In the genomic region with DNA sequence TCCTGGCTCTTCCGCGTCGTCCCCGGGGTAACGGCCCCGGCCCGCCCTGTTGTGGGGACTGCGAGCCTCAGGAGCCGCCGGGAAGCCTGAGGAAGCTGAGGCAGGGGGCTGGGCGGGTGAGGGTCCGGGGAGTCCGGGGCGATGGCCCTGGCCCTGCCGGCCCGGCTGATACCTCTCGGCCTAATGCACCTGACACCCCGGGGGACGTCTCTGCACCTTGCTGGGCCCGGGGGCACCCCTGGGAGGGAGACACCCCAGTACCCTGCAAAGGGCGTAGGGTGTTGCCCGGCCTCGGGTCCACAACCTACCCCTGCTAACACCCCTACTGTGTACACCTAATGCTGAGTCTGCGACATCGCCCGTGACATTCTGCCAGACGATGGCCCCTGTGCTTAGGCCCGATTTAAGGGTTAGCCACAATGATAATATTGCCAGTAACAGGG, we compare ENCODE assay signal across 8 cellular contexts. TPM values are rescaled to one million over a fixed set of nuclear protein-coding genes. Genes with fewer than 3 reads are reported as not detected.
DNase-seq lines count a peak whose midpoint lies in the region; ATAC-seq, FAIRE-seq and TF ChIP-seq lines count a peak whose summit lies in the region.

No MANE protein-coding gene starts in this region.

- peak overlapping the region; percentile 82 to 89 for H3K4me3 ChIP-seq in kidney (ENCODE audit: low read length in 2 of 2)
- H3K4me3 ChIP-seq in testis, result peak overlapping the region; percentile 81 to 96

- H3K27ac Mint-ChIP-seq in activated naive CD8-positive, alpha-beta T cell, result peak overlapping the region; percentile 68

- H3K4me1 Mint-ChIP-seq in activated naive CD8-positive, alpha-beta T cell (ENCODE audit: low read depth), result peaks cover 15% of the 10 kb centered on the region

- intact Hi-C loops in kidney (cut with DNase I) (no loop called here), testis (cut with DNase I; ENCODE audit: low total_unique reads) (no loop called here)

- H3K9ac ChIP-seq in kidney (ENCODE audit: low read length in 2 of 2), result peak overlapping the region; percentile 49 to 71

- no peaks in the 10 kb centered on the region for H3K9me3 Mint-ChIP-seq in activated naive CD8-positive, alpha-beta T cell (ENCODE audit: low read depth)

- no peak for TF ChIP-seq CTCF in kidney (IDR thresholded peaks at IDR 0.05; ENCODE audit: borderline replicate concordance, extremely low read depth, insufficient read depth)
- no peak for TF ChIP-seq CTCF in testis (IDR thresholded peaks at IDR 0.05)

- no peaks in the 10 kb centered on the region for H3K27me3 ChIP-seq in testis

- WGBS in testis, 2 donors, result 1% methylated on average over 28 of the region's 28 CpGs; no CpG with 5 or more reads in 1 of the 2 donors

- H3K9me3 ChIP-seq in kidney (ENCODE audit: control insufficient read depth in 1 of 2, low read length in 2 of 2), result no peaks in the 10 kb centered on the region
- H3K9me3 ChIP-seq in testis, result no peaks in the 10 kb centered on the region

- H3K27me3 Mint-ChIP-seq in activated naive CD8-positive, alpha-beta T cell, result no peaks in the 10 kb centered on the region

- peak overlapping the region; percentile 95 for H3K4me3 Mint-ChIP-seq in activated naive CD8-positive, alpha-beta T cell

- FAIRE-seq in kidney (lab: Jason Lieb, UNC), result no peak

- H3K4me1 ChIP-seq in kidney (ENCODE audit: control insufficient read depth in 1 of 2, insufficient read depth in 1 of 2, low read depth in 1 of 2, low read length in 2 of 2) (peaks cover 10% of the 10 kb centered on the region in 2 donors), testis (peaks cover 19% of the 10 kb centered on the region)

- TF ChIP-seq POLR2A in testis (IDR thresholded peaks at IDR 0.05), result no peak

- peak; percentile 15 for ATAC-seq in GM19025 (IDR thresholded peaks at IDR 0.05; ENCODE audit: low read depth, unreplicated experiment)
- ATAC-seq in HG03025 (IDR thresholded peaks at IDR 0.05; ENCODE audit: low FRiP score, unreplicated experiment), result peak; percentile 12
- no peak for ATAC-seq in HG02763 (IDR thresholded peaks at IDR 0.05; ENCODE audit: unreplicated experiment)

- no peaks in the 10 kb centered on the region for H3K36me3 Mint-ChIP-seq in activated naive CD8-positive, alpha-beta T cell

- H3K27ac ChIP-seq in kidney (ENCODE audit: low read depth in 2 of 2, low read length in 2 of 2) (no peak overlapping the region), testis (peak overlapping the region; percentile 77 to 82)

- H3K36me3 ChIP-seq in kidney (ENCODE audit: control insufficient read depth in 1 of 2, insufficient read depth in 2 of 2, low read length in 2 of 2) (peaks cover 7 to 10% of the 10 kb centered on the region in 2 donors), testis (ENCODE audit: low read depth, missing control alignments) (no peaks in the 10 kb centered on the region)

- DNase-seq in kidney (no peak), testis (no peak), NCI-H187 (lab: John Stamatoyannopoulos, UW) (no peak)
- DNase-seq in stimulated activated CD8-positive, alpha-beta memory T cell treated with anti-CD3 and anti-CD28 coated beads, Interleukin-4, amount 100 ng/mL, for 48 hours, result no peak

RNA-seq across cellular contexts. Expression of a gene that starts 0.4 kb away (rescaled TPM):
- total RNA-seq in kidney, result 57.7 TPM
- 143 TPM for polyA plus RNA-seq in kidney (ENCODE audit: insufficient read depth, low read depth, low replicate concordance)
- 100 to 1,000 TPM; 228 to 232 TPM for total RNA-seq in testis
- polyA plus RNA-seq in testis (ENCODE audit: insufficient read depth, low read depth, low replicate concordance), result 209 TPM

RNA-seq across cellular contexts. Expression of a gene that starts 7.8 kb away (rescaled TPM):
- total RNA-seq in kidney (322 TPM), testis (100 to 1,000 TPM; 418 to 540 TPM)
- polyA plus RNA-seq in kidney (ENCODE audit: insufficient read depth, low read depth, low replicate concordance) (968 TPM), testis (ENCODE audit: insufficient read depth, low read depth, low replicate concordance) (491 TPM)

RNA-seq across cellular contexts. Expression of a gene that starts 16.6 kb away (rescaled TPM):
- total RNA-seq in kidney (22.2 TPM), testis (10 to 100 TPM; 38.7 to 42.6 TPM)
- polyA plus RNA-seq in kidney (ENCODE audit: insufficient read depth, low read depth, low replicate concordance) (12.7 TPM), testis (ENCODE audit: insufficient read depth, low read depth, low replicate concordance) (24.7 TPM)

Comparison
In these comparisons a context has a peak if more than half of its experiments do, and no peak if none do; other contexts are left out.
1. H3K27ac ChIP-seq: peak in testis (2 of 2); none in kidney (0 of 2).